ENCODE assay signal across 15 cellular contexts in the genomic region with DNA sequence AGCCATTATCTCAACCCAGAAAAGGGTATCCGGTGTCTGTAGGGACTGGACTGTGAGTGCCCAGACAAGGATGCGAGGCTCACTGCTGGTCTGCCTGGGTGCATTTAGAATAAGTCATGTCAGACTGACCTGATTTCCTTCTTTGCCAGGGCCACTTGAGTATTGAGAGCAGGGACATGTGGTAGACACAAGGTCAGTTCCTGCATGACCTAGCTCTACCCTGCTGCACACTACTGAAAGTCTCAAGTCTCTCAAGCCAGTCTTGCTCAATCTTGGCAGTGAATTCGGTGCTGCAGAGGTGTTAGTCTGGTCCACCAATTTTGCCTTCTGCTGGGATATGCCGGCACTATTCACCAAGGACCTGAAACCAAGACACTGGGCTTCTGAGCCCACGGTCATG.
DNase-seq lines count a peak whose midpoint lies in the region; TF ChIP-seq lines count a peak whose summit lies in the region.
"Had no signal": no experiment of that assay in that cellular context is flagged by ENCODE, and none has a peak within 500 bp of the region (broad histone marks: within the 10 kb centered on the region; RNA-seq: fewer than 3 reads in every experiment).

No MANE protein-coding gene starts in this region.

- no peak overlapping the region for H3K23ac ChIP-seq in neuronal stem cell (ENCODE audit: low read depth, low read length, poor library complexity)

- no peaks in the 10 kb centered on the region for H3K36me3 ChIP-seq in neuronal stem cell (replicated peaks in 1 of 2; ENCODE audit: control insufficient read depth in 2 of 2, insufficient read depth in 2 of 2, low read length in 2 of 2)
- H3K36me3 ChIP-seq: BE2C had no signal

- H3K27me3 Mint-ChIP-seq in osteocyte (ENCODE audit: unreplicated experiment): no peaks in the 10 kb centered on the region
- H3K27me3 Mint-ChIP-seq in activated CD4-positive, alpha-beta T cell treated with anti-CD3 and anti-CD28 coated beads, Interleukin-2, amount 10 ng/mL, durations not matched to agents 24 days and 14 days: peaks cover 2% of the 10 kb centered on the region

- H3K14ac ChIP-seq in neuronal stem cell (ENCODE audit: low read length): no peak overlapping the region

- intact Hi-C loops in head of caudate nucleus (cut with DNase I): no loop called here
- intact Hi-C loops in activated CD4-positive, alpha-beta T cell treated with anti-CD3 and anti-CD28 coated beads, Interleukin-2, amount 10 ng/mL, durations not matched to agents 24 days and 14 days (cut with micrococcal nuclease): no loop called here

- no peak overlapping the region for H2BK120ac ChIP-seq in neuronal stem cell (ENCODE audit: low read depth, low read length)

- H2BK12ac ChIP-seq in neuronal stem cell (ENCODE audit: low read length): no peak overlapping the region

- H3K9ac ChIP-seq in neuronal stem cell (ENCODE audit: low read depth, low read length, poor library complexity): no peak overlapping the region

- H3K9me3 Mint-ChIP-seq in osteocyte (ENCODE audit: unreplicated experiment): peaks cover 25% of the 10 kb centered on the region
- H3K9me3 Mint-ChIP-seq in activated CD4-positive, alpha-beta T cell treated with anti-CD3 and anti-CD28 coated beads, Interleukin-2, amount 10 ng/mL, durations not matched to agents 24 days and 14 days: no peaks in the 10 kb centered on the region
- H3K9me3 Mint-ChIP-seq: H9 had no signal

- H2AFZ ChIP-seq in neuronal stem cell (ENCODE audit: low read length): no peak overlapping the region

- H3K4me3 ChIP-seq in neuronal stem cell (ENCODE audit: low read length in 2 of 2): no peak overlapping the region
- H3K4me3 ChIP-seq: GM12878 had no signal

- no peak overlapping the region for H3K4me3 Mint-ChIP-seq in osteocyte (ENCODE audit: unreplicated experiment)
- H3K4me3 Mint-ChIP-seq in activated CD4-positive, alpha-beta T cell treated with anti-CD3 and anti-CD28 coated beads, Interleukin-2, amount 10 ng/mL, durations not matched to agents 24 days and 14 days: no peak overlapping the region
- H3K4me3 Mint-ChIP-seq: CD4-positive, alpha-beta memory T cell; H9 had no signal

- no peaks in the 10 kb centered on the region for H3K9me3 ChIP-seq in neuronal stem cell (replicated peaks in 1 of 2; ENCODE audit: control insufficient read depth in 2 of 2, insufficient read depth in 1 of 2, low read depth in 1 of 2, low read length in 2 of 2)
- H3K9me3 ChIP-seq: BE2C had no signal

- H3K27me3 ChIP-seq in neuronal stem cell (ENCODE audit: control insufficient read depth in 3 of 3, insufficient read depth in 3 of 3, low read depth in 1 of 3, low read length in 3 of 3): peaks cover 0 to 8% (median 0%) of the 10 kb centered on the region in 3 experiments
- H3K27me3 ChIP-seq: BE2C had no signal

- H3K18ac ChIP-seq in neuronal stem cell (ENCODE audit: low read length): peak overlapping the region; percentile 13

- H4K8ac ChIP-seq in neuronal stem cell (ENCODE audit: low read depth, low read length): no peak overlapping the region

- H3K27ac Mint-ChIP-seq in osteocyte (ENCODE audit: unreplicated experiment): no peak overlapping the region
- no peak overlapping the region for H3K27ac Mint-ChIP-seq in activated CD4-positive, alpha-beta T cell treated with anti-CD3 and anti-CD28 coated beads, Interleukin-2, amount 10 ng/mL, durations not matched to agents 24 days and 14 days
- H3K27ac Mint-ChIP-seq: CD4-positive, alpha-beta memory T cell; H9 had no signal

- no peaks in the 10 kb centered on the region for H3K79me1 ChIP-seq in neuronal stem cell (ENCODE audit: low read depth, low read length)

- no CpG with 5 or more reads among the region's 5 CpGs for WGBS in neuronal stem cell (ENCODE audit: extremely low coverage in 2 of 2, insufficient read length in 2 of 2, insufficient replicate concordance in 1 of 2), 2 donors

- H2AK5ac ChIP-seq in neuronal stem cell (ENCODE audit: low read depth, low read length): no peak overlapping the region

- H3K27ac ChIP-seq in neuronal stem cell (replicated peaks; ENCODE audit: low read length): no peak overlapping the region

- no peak overlapping the region for H4K91ac ChIP-seq in neuronal stem cell (ENCODE audit: low read depth, low read length, poor library complexity)

- no peaks in the 10 kb centered on the region for H3K36me3 Mint-ChIP-seq in osteocyte (ENCODE audit: unreplicated experiment)
- H3K36me3 Mint-ChIP-seq in activated CD4-positive, alpha-beta T cell treated with anti-CD3 and anti-CD28 coated beads, Interleukin-2, amount 10 ng/mL, durations not matched to agents 24 days and 14 days (ENCODE audit: low read depth): no peaks in the 10 kb centered on the region
- H3K36me3 Mint-ChIP-seq: CD4-positive, alpha-beta memory T cell had no signal

- no peaks in the 10 kb centered on the region for H3K4me1 ChIP-seq in neuronal stem cell (ENCODE audit: control insufficient read depth in 2 of 2, insufficient read depth in 1 of 2, low read depth in 1 of 2, low read length in 2 of 2)
- H3K4me1 ChIP-seq: BE2C had no signal

- no peak overlapping the region for H3K4ac ChIP-seq in neuronal stem cell (ENCODE audit: low read length)

- no peak overlapping the region for H2BK15ac ChIP-seq in neuronal stem cell (ENCODE audit: low read length)

- H3K4me2 ChIP-seq in neuronal stem cell (ENCODE audit: insufficient read depth, low read length, poor library complexity, severe bottlenecking): no peak overlapping the region

- H3K4me1 Mint-ChIP-seq in osteocyte (ENCODE audit: unreplicated experiment): no peaks in the 10 kb centered on the region
- no peaks in the 10 kb centered on the region for H3K4me1 Mint-ChIP-seq in activated CD4-positive, alpha-beta T cell treated with anti-CD3 and anti-CD28 coated beads, Interleukin-2, amount 10 ng/mL, durations not matched to agents 24 days and 14 days
- H3K4me1 Mint-ChIP-seq: CD4-positive, alpha-beta memory T cell had no signal

- no peak overlapping the region for H2BK5ac ChIP-seq in neuronal stem cell (ENCODE audit: low read length)

- TF ChIP-seq CTCF in osteocyte (IDR thresholded peaks at IDR 0.05): no peak

- peak; percentile 3 for DNase-seq in RPMI7951 (ENCODE audit: low read depth)
- DNase-seq in islet precursor cell: peak; percentile 28
- no peak for DNase-seq in neuronal stem cell (ENCODE audit: low spot score)
- no peak for DNase-seq in osteocyte (ENCODE audit: extremely low spot score, unreplicated experiment)
- no peak for DNase-seq in head of caudate nucleus
- DNase-seq in activated CD4-positive, alpha-beta T cell treated with anti-CD3 and anti-CD28 coated beads, Interleukin-2, amount 10 ng/mL, durations not matched to agents 24 days and 14 days: no peak
- DNase-seq: ACHN; BE2C; C1 segment of cervical spinal cord; CD4-positive, alpha-beta memory T cell; DMS153; DND-41; EL; H9 had no signal

Comparison
In these comparisons a context has a peak if more than half of its experiments do, and no peak if none do; other contexts are left out.
1. DNase-seq: peak in RPMI7951 (single experiment) and islet precursor cell (single experiment); none in neuronal stem cell (single experiment), osteocyte (single experiment), head of caudate nucleus (0 of 42) and activated CD4-positive, alpha-beta T cell treated with anti-CD3 and anti-CD28 coated beads, Interleukin-2, amount 10 ng/mL, durations not matched to agents 24 days and 14 days (single experiment).